Comparison of ENCODE assay signal across 1 cellular context in genomic region chr12:13982010-13982409, GRCh38.
TF ChIP-seq lines count a peak whose summit lies in the region.

No MANE protein-coding gene starts in this region.

TF ChIP-seq in GM23338, 12 proteins besides CTCF, POLR2A, EP300 and RAD21 (continued from another document):
- TF ChIP-seq REST (IDR thresholded peaks at IDR 0.05; ENCODE audit: unreplicated experiment) (no peak), STAT1 (IDR thresholded peaks at IDR 0.05; ENCODE audit: unreplicated experiment) (no peak), ZNF114 (CRISPR knock-in tag; IDR thresholded peaks at IDR 0.05) (no peak)
